Comparison of ENCODE assay signal across 16 cellular contexts in genomic region chr17:77153487-77153886, GRCh38. TPM values are rescaled to one million over a fixed set of nuclear protein-coding genes. Genes with fewer than 3 reads are reported as not detected.
DNase-seq lines count a peak whose midpoint lies in the region; ATAC-seq and TF ChIP-seq lines count a peak whose summit lies in the region.
"Had no signal": no experiment of that assay in that cellular context is flagged by ENCODE, and none has a peak within 500 bp of the region (broad histone marks: within the 10 kb centered on the region; RNA-seq: fewer than 3 reads in every experiment).

No MANE protein-coding gene starts in this region.

- H3K4me3 Mint-ChIP-seq in HFFc6, result no peak overlapping the region
- H3K4me3 Mint-ChIP-seq in endothelial cell (ENCODE audit: unreplicated experiment), result no peak overlapping the region
- H3K4me3 Mint-ChIP-seq: activated CD8-positive, alpha-beta memory T cell treated with anti-CD3 and anti-CD28 coated beads, Interleukin-2, amount 10 ng/mL, durations not matched to agents 7 days and 5 days; memory B cell; stimulated activated naive CD8-positive, alpha-beta T cell treated with anti-CD3 and anti-CD28 coated beads, Interleukin-15, amount 100 ng/mL, for 72 hours had no signal

- intact Hi-C loops in PC-3 (cut with micrococcal nuclease), result loop anchor here (5.0 kb wide), 1 partner anchor 34 kb away; no protein-coding TSS in a partner anchor

- no peak for TF ChIP-seq CTCF in HFFc6 (IDR thresholded peaks at IDR 0.05)
- no peak for TF ChIP-seq CTCF in PC-3 (conservative IDR thresholded peaks at IDR 0.05; ENCODE audit: low read depth, low read length)
- TF ChIP-seq CTCF in gastroesophageal sphincter (IDR thresholded peaks at IDR 0.05), result no peak
- no peak for TF ChIP-seq CTCF in endothelial cell (IDR thresholded peaks at IDR 0.05; ENCODE audit: unreplicated experiment)

- ATAC-seq in PC-3 (peak; percentile 57), gastroesophageal sphincter (no peak), GM18868 (IDR thresholded peaks at IDR 0.05; ENCODE audit: unreplicated experiment) (no peak), GM18520 (IDR thresholded peaks at IDR 0.05; ENCODE audit: unreplicated experiment) (no peak)
- ATAC-seq: activated CD8-positive, alpha-beta memory T cell treated with anti-CD3 and anti-CD28 coated beads, Interleukin-2, amount 10 ng/mL, durations not matched to agents 7 days and 5 days; stimulated activated naive CD8-positive, alpha-beta T cell treated with anti-CD3 and anti-CD28 coated beads, Interleukin-15, amount 100 ng/mL, for 72 hours had no signal

- H3K9me3 Mint-ChIP-seq in HFFc6 (no peaks in the 10 kb centered on the region), endothelial cell (ENCODE audit: unreplicated experiment) (no peaks in the 10 kb centered on the region)
- H3K9me3 Mint-ChIP-seq: memory B cell; stimulated activated naive CD8-positive, alpha-beta T cell treated with anti-CD3 and anti-CD28 coated beads, Interleukin-15, amount 100 ng/mL, for 72 hours had no signal

- no peak overlapping the region for H3K9ac ChIP-seq in PC-3 (ENCODE audit: low read length)

- H3K27me3 ChIP-seq in PC-3 (ENCODE audit: low read length) (no peaks in the 10 kb centered on the region), gastroesophageal sphincter (no peaks in the 10 kb centered on the region)

- H3K36me3 Mint-ChIP-seq in HFFc6 (ENCODE audit: low read depth) (peaks cover 33% of the 10 kb centered on the region), endothelial cell (ENCODE audit: low read depth, unreplicated experiment) (peaks cover 65% of the 10 kb centered on the region)

- H3K79me2 ChIP-seq in PC-3 (ENCODE audit: low read length), result peaks cover 97% of the 10 kb centered on the region

- TF ChIP-seq EP300 in gastroesophageal sphincter (IDR thresholded peaks at IDR 0.05), result no peak

- no peak overlapping the region for H3K4me2 ChIP-seq in PC-3 (ENCODE audit: low read length)
- H3K4me2 ChIP-seq: PC-9 had no signal

- H4K20me1 ChIP-seq in PC-3 (ENCODE audit: low read length), result no peaks in the 10 kb centered on the region

- H3K4me1 ChIP-seq in PC-3 (ENCODE audit: insufficient read depth, low read length) (no peaks in the 10 kb centered on the region), gastroesophageal sphincter (peaks cover 2 to 81% (median 20%) of the 10 kb centered on the region in 3 donors)
- H3K4me1 ChIP-seq: prostate gland had no signal

- H3F3A ChIP-seq in PC-3 (ENCODE audit: low read length, unreplicated experiment), result no peaks in the 10 kb centered on the region

- no peaks in the 10 kb centered on the region for H3K9me3 ChIP-seq in PC-3 (ENCODE audit: low read length)
- H3K9me3 ChIP-seq in gastroesophageal sphincter, result no peaks in the 10 kb centered on the region
- H3K9me3 ChIP-seq: prostate gland had no signal

- CTCF ChIA-PET in PC-3 (lab: Charles Lee), result interaction anchor here (0.6 kb wide), 1 partner anchor 28 kb away, joined by 3 read pairs; no protein-coding TSS in a partner anchor

- 14 to 27% methylated on average over 1 to 2 of the region's 2 CpGs for WGBS in gastroesophageal sphincter (ENCODE audit: low coverage in 1 of 2), 2 donors

- peaks cover 51% of the 10 kb centered on the region for H3K4me1 Mint-ChIP-seq in HFFc6 (ENCODE audit: low read depth)
- peaks cover 61% of the 10 kb centered on the region for H3K4me1 Mint-ChIP-seq in endothelial cell (ENCODE audit: unreplicated experiment)

- H2AFZ ChIP-seq in PC-3 (ENCODE audit: low read length), result no peak overlapping the region
- H2AFZ ChIP-seq: PC-9 had no signal

- no peak for TF ChIP-seq POLR2A in gastroesophageal sphincter (IDR thresholded peaks at IDR 0.05)

- DNase-seq in HFFc6, result no peak
- no peak for DNase-seq in PC-3
- peak; percentile 38 for DNase-seq in renal cortical epithelial cell (ENCODE audit: low read depth)
- DNase-seq in endothelial cell (ENCODE audit: low spot score), result no peak
- DNase-seq in GM19238 (ENCODE audit: insufficient read length, low spot score), result no peak
- DNase-seq: activated CD8-positive, alpha-beta memory T cell treated with anti-CD3 and anti-CD28 coated beads, Interleukin-2, amount 10 ng/mL, durations not matched to agents 7 days and 5 days; effector CD8-positive, alpha-beta T cell; NCI-H2029; PC-9; stimulated activated naive CD8-positive, alpha-beta T cell treated with anti-CD3 and anti-CD28 coated beads, Interleukin-15, amount 100 ng/mL, for 72 hours had no signal

- no TSS peak for BruUV-seq in PC-3 (replicated peaks; lab: Mats Ljungman, UMichigan)

- H3K27me3 Mint-ChIP-seq in HFFc6 (ENCODE audit: insufficient read depth) (no peaks in the 10 kb centered on the region), endothelial cell (ENCODE audit: unreplicated experiment) (peaks cover 2% of the 10 kb centered on the region)
- H3K27me3 Mint-ChIP-seq: activated CD8-positive, alpha-beta memory T cell treated with anti-CD3 and anti-CD28 coated beads, Interleukin-2, amount 10 ng/mL, durations not matched to agents 7 days and 5 days; memory B cell; stimulated activated naive CD8-positive, alpha-beta T cell treated with anti-CD3 and anti-CD28 coated beads, Interleukin-15, amount 100 ng/mL, for 72 hours had no signal

- no peaks in the 10 kb centered on the region for H3K9me2 ChIP-seq in PC-3 (replicated peaks; ENCODE audit: low read length)

- H3K4me3 ChIP-seq in PC-3 (ENCODE audit: low read length), result no peak overlapping the region
- no peak overlapping the region for H3K4me3 ChIP-seq in gastroesophageal sphincter
- H3K4me3 ChIP-seq: PC-9, prostate gland had no signal

- POLR2A ChIA-PET in PC-3 (lab: Charles Lee; ENCODE audit: unreplicated experiment), result no interaction called here

- H3K27ac Mint-ChIP-seq in HFFc6 (peak overlapping the region; percentile 2; the same call in 1 of the 2 replicates), endothelial cell (ENCODE audit: unreplicated experiment) (no peak overlapping the region)
- H3K27ac Mint-ChIP-seq: activated CD8-positive, alpha-beta memory T cell treated with anti-CD3 and anti-CD28 coated beads, Interleukin-2, amount 10 ng/mL, durations not matched to agents 7 days and 5 days; memory B cell had no signal

- peaks cover 27% of the 10 kb centered on the region; the same call in 1 of the 2 replicates for H3K36me3 ChIP-seq in PC-3 (ENCODE audit: low read depth, low read length)
- peaks cover 0 to 27% of the 10 kb centered on the region in 2 donors for H3K36me3 ChIP-seq in gastroesophageal sphincter
- H3K36me3 ChIP-seq: prostate gland had no signal

- H3K27ac ChIP-seq in PC-3 (ENCODE audit: low read length), result no peak overlapping the region
- H3K27ac ChIP-seq in gastroesophageal sphincter, result peak overlapping the region in 3 of 4 donors; percentile 11 to 65 (median 58)
- H3K27ac ChIP-seq: C4-2B, PC-9 had no signal

RNA-seq across cellular contexts. Expression of gene SEC14L1, which starts 12.7 kb away (rescaled TPM):
- 10 to 100 TPM; 63.0 to 91.4 (median 75.0) TPM for total RNA-seq in HFFc6 (2021; fragmentation: NEBNext Ultra II Directional; extraction: Animal tissue kit (Norgen Biotek cat#: 25700))
- total RNA-seq in PC-3 (2014; rRNA removed) (39.8 and 50.9 TPM in 2 replicates), gastroesophageal sphincter (10 to 100 TPM; 38.4 to 86.1 (median 40.1) TPM), renal cortical epithelial cell (49.1 and 112 TPM in 2 replicates), endothelial cell (ENCODE audit: unreplicated experiment) (315 TPM)
